Comparison of ENCODE assay signal across 34 cellular contexts in genomic region chr3:150951923-150952322, GRCh38. TPM values are rescaled to one million over a fixed set of nuclear protein-coding genes. Genes with fewer than 3 reads are reported as not detected.
"Had no signal": no experiment of that assay in that cellular context is flagged by ENCODE, and none has a peak within 500 bp of the region (broad histone marks: within the 10 kb centered on the region; RNA-seq: fewer than 3 reads in every experiment).

No MANE protein-coding gene starts in this region.

- FAIRE-seq: urothelium cell line had no signal

- H3K9me3 Mint-ChIP-seq: stimulated activated naive CD8-positive, alpha-beta T cell treated with anti-CD3 and anti-CD28 coated beads, Interleukin-15, Interleukin-2, amounts not matched to agents 100 ng/mL and 50 ng/mL, for 24 hours; type B pancreatic cell had no signal

- H3K27me3 ChIP-seq: stomach, testis, thyroid gland, tibial nerve, transverse colon, upper lobe of left lung, upper lobe of right lung, uterus, vagina had no signal

- H3K9me3 ChIP-seq: stomach, suprapubic skin, testis, thoracic aorta, thyroid gland, tibial artery, transverse colon, upper lobe of left lung, upper lobe of right lung, uterus, vagina had no signal

- H3K4me3 Mint-ChIP-seq: stimulated activated effector memory CD8-positive, alpha-beta T cell treated with anti-CD3 and anti-CD28 coated beads, Interleukin-12 subunit alpha, Interleukin-12 subunit beta, amount 100 ng/mL, for 72 hours; stimulated activated memory B cell treated with anti-CD40 and anti-IgM and Interleukin-4, amounts not matched to agents 10 μg/mL and 1 μg/mL and 100 μg/mL, for 72 hours; stimulated activated naive B cell treated with anti-CD40 and anti-IgM and Interleukin-4, amounts not matched to agents 10 μg/mL and 1 μg/mL and 100 μg/mL, for 72 hours; stimulated activated naive CD8-positive, alpha-beta T cell treated with anti-CD3 and anti-CD28 coated beads, Interleukin-15, amount 100 ng/mL, for 72 hours; stimulated activated naive CD8-positive, alpha-beta T cell treated with anti-CD3 and anti-CD28 coated beads, Interleukin-15, Interleukin-2, amounts not matched to agents 100 ng/mL and 50 ng/mL, for 24 hours; type B pancreatic cell had no signal

- H3K36me3 Mint-ChIP-seq: stimulated activated effector memory CD8-positive, alpha-beta T cell treated with anti-CD3 and anti-CD28 coated beads, Interleukin-12 subunit alpha, Interleukin-12 subunit beta, amount 100 ng/mL, for 72 hours; stimulated activated memory B cell treated with anti-CD40 and anti-IgM and Interleukin-4, amounts not matched to agents 10 μg/mL and 1 μg/mL and 100 μg/mL, for 72 hours; stimulated activated naive B cell treated with anti-CD40 and anti-IgM and Interleukin-4, amounts not matched to agents 10 μg/mL and 1 μg/mL and 100 μg/mL, for 72 hours; type B pancreatic cell had no signal

- H3K4me1 ChIP-seq: stomach, suprapubic skin, testis, thyroid gland, tibial artery, tibial nerve, transverse colon, upper lobe of left lung, upper lobe of right lung, uterus, vagina had no signal

- H3K36me3 ChIP-seq: stomach, suprapubic skin, thoracic aorta, thyroid gland, tibial artery, tibial nerve, transverse colon, upper lobe of left lung, upper lobe of right lung, uterus, vagina had no signal

- H3K4me1 Mint-ChIP-seq: stimulated activated effector memory CD8-positive, alpha-beta T cell treated with anti-CD3 and anti-CD28 coated beads, Interleukin-12 subunit alpha, Interleukin-12 subunit beta, amount 100 ng/mL, for 72 hours; stimulated activated memory B cell treated with anti-CD40 and anti-IgM and Interleukin-4, amounts not matched to agents 10 μg/mL and 1 μg/mL and 100 μg/mL, for 72 hours; stimulated activated naive B cell treated with anti-CD40 and anti-IgM and Interleukin-4, amounts not matched to agents 10 μg/mL and 1 μg/mL and 100 μg/mL, for 72 hours; stimulated activated naive CD8-positive, alpha-beta T cell treated with anti-CD3 and anti-CD28 coated beads, Interleukin-15, amount 100 ng/mL, for 72 hours had no signal

- DNase-seq: stimulated activated CD4-positive, alpha-beta T cell treated with anti-CD3 and anti-CD28 coated beads, Interleukin-2, amount 100 ng/mL, for 48 hours; stimulated activated CD4-positive, alpha-beta T cell treated with anti-CD3 and anti-CD28 coated beads, Interleukin-4, amount 100 ng/mL, for 1 hour; stimulated activated CD4-positive, alpha-beta T cell treated with anti-CD3 and anti-CD28 coated beads, Interleukin-4, amount 100 ng/mL, for 24 hours; stimulated activated CD4-positive, alpha-beta T cell treated with anti-CD3 and anti-CD28 coated beads, Interleukin-4, amount 100 ng/mL, for 4 hours; stimulated activated CD8-positive, alpha-beta memory T cell treated with anti-CD3 and anti-CD28 coated beads, Interleukin-4, amount 100 ng/mL, for 48 hours; stimulated activated naive B cell treated with anti-CD40 and anti-IgM and Interleukin-4, amounts not matched to agents 10 μg/mL and 1 μg/mL and 100 μg/mL, for 72 hours; stimulated activated naive CD4-positive, alpha-beta T cell; stimulated activated naive CD4-positive, alpha-beta T cell treated with Interleukin-2 at 50 U/mL for 16 hours; stimulated activated naive CD8-positive, alpha-beta T cell treated with anti-CD3 and anti-CD28 coated beads, Interleukin-15, amount 100 ng/mL, for 72 hours; stimulated activated naive CD8-positive, alpha-beta T cell treated with anti-CD3 and anti-CD28 coated beads, Interleukin-15, Interleukin-2, amounts not matched to agents 100 U/mL and 50 U/mL, for 24 hours; stomach; substantia nigra; testis; thyroid gland; tibial artery; transverse colon; trophoblast cell; upper lobe of left lung; upper lobe of right lung; uterus had no signal

- H3K27ac ChIP-seq: stomach, suprapubic skin, testis, thoracic aorta, thyroid gland, tibial artery, tibial nerve, transverse colon, upper lobe of left lung, upper lobe of right lung, vagina had no signal

- H3K27ac Mint-ChIP-seq: stimulated activated effector memory CD8-positive, alpha-beta T cell treated with anti-CD3 and anti-CD28 coated beads, Interleukin-12 subunit alpha, Interleukin-12 subunit beta, amount 100 ng/mL, for 72 hours; stimulated activated memory B cell treated with anti-CD40 and anti-IgM and Interleukin-4, amounts not matched to agents 10 μg/mL and 1 μg/mL and 100 μg/mL, for 72 hours; stimulated activated naive B cell treated with anti-CD40 and anti-IgM and Interleukin-4, amounts not matched to agents 10 μg/mL and 1 μg/mL and 100 μg/mL, for 72 hours; stimulated activated naive CD8-positive, alpha-beta T cell treated with anti-CD3 and anti-CD28 coated beads, Interleukin-15, amount 100 ng/mL, for 72 hours; stimulated activated naive CD8-positive, alpha-beta T cell treated with anti-CD3 and anti-CD28 coated beads, Interleukin-15, Interleukin-2, amounts not matched to agents 100 ng/mL and 50 ng/mL, for 24 hours; type B pancreatic cell had no signal

- ATAC-seq: stimulated activated effector memory CD8-positive, alpha-beta T cell treated with anti-CD3 and anti-CD28 coated beads, Interleukin-12 subunit alpha, Interleukin-12 subunit beta, amount 100 ng/mL, for 72 hours; stimulated activated memory B cell treated with anti-CD40 and anti-IgM and Interleukin-4, amounts not matched to agents 10 μg/mL and 1 μg/mL and 100 μg/mL, for 72 hours; stimulated activated naive B cell treated with anti-CD40 and anti-IgM and Interleukin-4, amounts not matched to agents 10 μg/mL and 1 μg/mL and 100 μg/mL, for 72 hours; stimulated activated naive CD8-positive, alpha-beta T cell treated with anti-CD3 and anti-CD28 coated beads, Interleukin-15, amount 100 ng/mL, for 72 hours; stimulated activated naive CD8-positive, alpha-beta T cell treated with anti-CD3 and anti-CD28 coated beads, Interleukin-15, Interleukin-2, amounts not matched to agents 100 U/mL and 50 U/mL, for 24 hours; upper lobe of right lung had no signal

- H3K4me3 ChIP-seq: stomach, suprapubic skin, testis, thoracic aorta, thyroid gland, tibial artery, tibial nerve, transverse colon, upper lobe of left lung, upper lobe of right lung, uterus, vagina had no signal

RNA-seq across cellular contexts. Expression of gene CLRN1, which starts 20.6 kb away (rescaled TPM):
- total RNA-seq: stomach, subcutaneous adipose tissue, suprapubic skin, temporal lobe, thoracic aorta, thyroid gland, tibial nerve, upper lobe of left lung, upper lobe of right lung, ureter, urinary bladder, uterus, vagina had no signal
- polyA plus RNA-seq: stomach, urinary bladder had no signal

RNA-seq across cellular contexts. Expression of gene MINDY4B, which starts 46.7 kb away (rescaled TPM):
- total RNA-seq: stomach, subcutaneous adipose tissue, suprapubic skin, temporal lobe, testis, thoracic aorta, thyroid gland, tibial nerve, transverse colon, upper lobe of left lung, upper lobe of right lung, ureter, urinary bladder, uterus, vagina had no signal
- polyA plus RNA-seq: stomach, thymus, urinary bladder had no signal
